ENCODE assay signal across 12 cellular contexts in genomic region chr22:43226368-43226979, GRCh38. TPM values are rescaled to one million over a fixed set of nuclear protein-coding genes. Genes with fewer than 3 reads are reported as not detected.
A peak's percentile ranks its signal among the peaks of the same experiment; 100 is the strongest.
DNase-seq lines count a peak whose midpoint lies in the region; ATAC-seq, FAIRE-seq and TF ChIP-seq lines count a peak whose summit lies in the region.
"Had no signal": no experiment of that assay in that cellular context is flagged by ENCODE, and none has a peak within 500 bp of the region (broad histone marks: within the 10 kb centered on the region; RNA-seq: fewer than 3 reads in every experiment).

No MANE protein-coding gene starts in this region.

- peaks cover 0 to 4% (median 3%) of the 10 kb centered on the region in 4 experiments; a peak in 2 of 7 replicates for H3K27me3 ChIP-seq in H1 (replicated peaks in 1 of 4; ENCODE audit: control insufficient read depth in 3 of 4, extremely low read depth in 1 of 4, insufficient read depth in 3 of 4, low read length in 3 of 4)
- no peaks in the 10 kb centered on the region for H3K27me3 ChIP-seq in PC-3 (ENCODE audit: low read length)

- H3K36me3 ChIP-seq in H1 (ENCODE audit: control insufficient read depth in 2 of 4, insufficient read depth in 4 of 4, low read length in 3 of 4) (no peaks in the 10 kb centered on the region), PC-3 (ENCODE audit: low read depth, low read length) (no peaks in the 10 kb centered on the region)

- H3K36me3 Mint-ChIP-seq in neural crest cell (ENCODE audit: low read depth), result no peaks in the 10 kb centered on the region

- no peak overlapping the region for H3K4ac ChIP-seq in H1 (replicated peaks; ENCODE audit: insufficient read length, low read depth, low read length)

- no peak overlapping the region for H4K5ac ChIP-seq in H1 (ENCODE audit: insufficient read length, low read depth, low read length)

- WGBS in H1 (ENCODE audit: extremely low coverage in 1 of 2, insufficient coverage in 1 of 2, insufficient read length in 1 of 2, insufficient replicate concordance in 2 of 2, low coverage in 1 of 2, low lambda C conversion rate in 2 of 2, missing lambda C conversion rate in 1 of 2), 2 experiments, result 23% methylated on average over 15 of the region's 18 CpGs; no CpG with 5 or more reads in 1 of the 2 experiments

- ATAC-seq in HG02981 (IDR thresholded peaks at IDR 0.05; ENCODE audit: unreplicated experiment) (no peak), PC-3 (no peak), omental fat pad (ENCODE audit: low FRiP score) (no peak)
- ATAC-seq: Right ventricle myocardium inferior had no signal

- H3K18ac ChIP-seq in H1 (ENCODE audit: extremely low read depth, low read length), result peak overlapping the region; percentile 87; the same call in 1 of the 2 replicates

- no peak overlapping the region for H3K56ac ChIP-seq in H1 (replicated peaks; ENCODE audit: insufficient read length, low read depth, low read length)

- CTCF ChIA-PET in H1 (lab: Charles Lee; ENCODE audit: partially characterized antibody) (interaction anchor here (0.9 to 26.8 kb wide), 10 partner anchors 12 to 120 kb away, joined by 3 to 388 read pairs (median 12); partner anchors contain the start of gene TTLL12), PC-3 (lab: Charles Lee) (no interaction called here)

- peak overlapping the region; percentile 68; the same call in 1 of the 2 replicates for H2BK12ac ChIP-seq in H1 (ENCODE audit: low read depth, low read length)

- peak overlapping the region; percentile 40 for H2BK5ac ChIP-seq in H1 (ENCODE audit: low read depth, low read length)

- H3K79me2 ChIP-seq in H1 (ENCODE audit: control insufficient read depth in 1 of 2, insufficient read depth in 2 of 2, low read length in 2 of 2), result no peaks in the 10 kb centered on the region
- no peaks in the 10 kb centered on the region for H3K79me2 ChIP-seq in PC-3 (ENCODE audit: low read length)

- no peaks in the 10 kb centered on the region for H3K9me2 ChIP-seq in PC-3 (replicated peaks; ENCODE audit: low read length)

- no peak overlapping the region for H2BK120ac ChIP-seq in H1 (replicated peaks; ENCODE audit: low read depth, low read length)

- no peaks in the 10 kb centered on the region for H3K27me3 Mint-ChIP-seq in neural crest cell (ENCODE audit: low read depth)

- POLR2A ChIA-PET in H1 (lab: Charles Lee; ENCODE audit: partially characterized antibody), result interaction anchor here (1.0 to 2.2 kb wide), 3 partner anchors 13 to 612 kb away, joined by 3 to 5 read pairs (median 4); partner anchors contain the start of gene POLDIP3
- POLR2A ChIA-PET in PC-3 (lab: Charles Lee; ENCODE audit: unreplicated experiment), result no interaction called here

- TF ChIP-seq CTCF in H1 (IDR thresholded peaks at IDR 0.05; ENCODE audit: control extremely low read depth in 1 of 3, insufficient read depth in 1 of 3, low read depth in 1 of 3, low read length in 3 of 3), result peak; percentile 28 to 53 (median 37)
- peak; percentile 32 for TF ChIP-seq CTCF in neural crest cell (conservative IDR thresholded peaks at IDR 0.05)
- no peak for TF ChIP-seq CTCF in PC-3 (conservative IDR thresholded peaks at IDR 0.05; ENCODE audit: low read depth, low read length)
- no peak for TF ChIP-seq CTCF in omental fat pad (IDR thresholded peaks at IDR 0.05)

- no peaks in the 10 kb centered on the region for H3K79me1 ChIP-seq in H1 (ENCODE audit: low read depth, low read length)

- FAIRE-seq in H1 (lab: Jason Lieb, UNC), result no peak

- H2AFZ ChIP-seq in H1 (ENCODE audit: low read length) (peak overlapping the region; percentile 44; the same call in 1 of the 2 replicates), PC-3 (ENCODE audit: low read length) (no peak overlapping the region)

- H3K4me3 Mint-ChIP-seq in neural crest cell, result no peak overlapping the region

- H3K23me2 ChIP-seq in H1 (ENCODE audit: low read depth, low read length), result no peaks in the 10 kb centered on the region; the same call in 1 of the 2 replicates

- peak overlapping the region; percentile 71 for H3K27ac Mint-ChIP-seq in neural crest cell (ENCODE audit: unreplicated experiment)

- H3K9ac ChIP-seq in H1 (replicated peaks in 1 of 4; ENCODE audit: extremely low read depth in 1 of 4, low read depth in 3 of 4, low read length in 3 of 4), result no peak overlapping the region
- H3K9ac ChIP-seq in PC-3 (ENCODE audit: low read length), result no peak overlapping the region

- H4K91ac ChIP-seq in H1 (replicated peaks; ENCODE audit: insufficient read length, low read length), result peak overlapping the region; percentile 63

- H3K9me3 ChIP-seq in H1 (ENCODE audit: insufficient read depth in 2 of 2, low read depth in 1 of 2, low read length in 1 of 2) (no peaks in the 10 kb centered on the region), PC-3 (ENCODE audit: low read length) (no peaks in the 10 kb centered on the region)

- no peaks in the 10 kb centered on the region for H3F3A ChIP-seq in PC-3 (ENCODE audit: low read length, unreplicated experiment)

- no peak for TF ChIP-seq EP300 in H1 (IDR thresholded peaks at IDR 0.05; ENCODE audit: borderline replicate concordance in 1 of 2, low read depth in 2 of 2, low read length in 2 of 2)

- no peaks in the 10 kb centered on the region for H3K9me3 Mint-ChIP-seq in neural crest cell

- H3K4me1 ChIP-seq in H1 (replicated peaks in 1 of 4; ENCODE audit: control insufficient read depth in 3 of 4, insufficient read depth in 4 of 4, low read length in 3 of 4) (peaks cover 0 to 19% (median 14%) of the 10 kb centered on the region in 4 experiments; a peak in 6 of 7 replicates), PC-3 (ENCODE audit: insufficient read depth, low read length) (no peaks in the 10 kb centered on the region)

- peaks cover 33% of the 10 kb centered on the region for H3K4me1 Mint-ChIP-seq in neural crest cell

- no peak for TF ChIP-seq POLR2A in H1 (IDR thresholded peaks at IDR 0.05; ENCODE audit: control extremely low read depth in 1 of 2, low read depth in 2 of 2, low read length in 2 of 2)

- intact Hi-C loops in PC-3 (cut with micrococcal nuclease), result no loop called here

- no peak overlapping the region for H2BK15ac ChIP-seq in H1 (ENCODE audit: low read length)

- DNase-seq in COLO829 (ENCODE audit: low spot score), result peak; percentile 45
- peak; percentile 1 for DNase-seq in NCI-H748 treated with DMSO at 0.1 percent for 48 hours (lab: John Stamatoyannopoulos, UW)
- peak; percentile 51 to 71 for DNase-seq in H1 (ENCODE audit: low read depth in 1 of 2, low spot score in 2 of 2)
- DNase-seq in neural crest cell (ENCODE audit: low read depth, low spot score), result peak; percentile 67
- no peak for DNase-seq in NK-92 treated with Interleukin-12 subunit alpha and Interleukin-12 subunit beta, amount 100 ng/mL, for 24 hours (lab: John Stamatoyannopoulos, UW)
- no peak for DNase-seq in PC-3
- no peak for DNase-seq in omental fat pad (ENCODE audit: low spot score)
- DNase-seq: activated effector memory CD4-positive, alpha-beta T cell treated with Interleukin-2 at 50 U/mL for 16 hours; cortex of kidney; NCI-H2029 had no signal

- no peak overlapping the region for H3K23ac ChIP-seq in H1 (ENCODE audit: insufficient read length)

- no TSS peak for BruUV-seq in PC-3 (replicated peaks; lab: Mats Ljungman, UMichigan)

- no peak overlapping the region for H3K14ac ChIP-seq in H1 (ENCODE audit: insufficient read length)

- H3K27ac ChIP-seq in H1 (ENCODE audit: low read depth, low read length) (no peak overlapping the region), PC-3 (ENCODE audit: low read length) (no peak overlapping the region)

- H2AK5ac ChIP-seq in H1 (ENCODE audit: low read depth, low read length), result peak overlapping the region; percentile 26; the same call in 1 of the 2 replicates

- H3K4me3 ChIP-seq in H1 (ENCODE audit: extremely low read depth in 1 of 4, insufficient read depth in 2 of 4, low read depth in 3 of 4, low read length in 4 of 4) (no peak overlapping the region; a peak in 1 of 8 replicates), PC-3 (ENCODE audit: low read length) (no peak overlapping the region)

- no peak overlapping the region for H2BK20ac ChIP-seq in H1 (ENCODE audit: low read length)

- H3K4me2 ChIP-seq in H1 (ENCODE audit: insufficient read depth in 1 of 2, low read depth in 2 of 2, low read length in 2 of 2) (peak overlapping the region; percentile 7 to 62; a peak in 3 of 4 replicates), PC-3 (ENCODE audit: low read length) (no peak overlapping the region)

- peak; percentile 13 to 39; a peak in 3 of 4 replicates for TF ChIP-seq RAD21 in H1 (IDR thresholded peaks at IDR 0.05 in 1 of 2, conservative IDR thresholded peaks at IDR 0.05 in 1 of 2; ENCODE audit: low read depth in 2 of 2, low read length in 2 of 2)

- H4K20me1 ChIP-seq in H1 (replicated peaks in 1 of 2; ENCODE audit: control insufficient read depth in 1 of 2, insufficient read depth in 2 of 2, low read length in 2 of 2), result no peaks in the 10 kb centered on the region
- no peaks in the 10 kb centered on the region for H4K20me1 ChIP-seq in PC-3 (ENCODE audit: low read length)

- H4K8ac ChIP-seq in H1 (ENCODE audit: extremely low read depth, insufficient read depth, low read length), result peak overlapping the region; percentile 73; the same call in 1 of the 2 replicates

TF ChIP-seq in H1, 55 proteins besides CTCF, POLR2A, EP300 and RAD21 (continues in another document):
- TF ChIP-seq SIN3A (conservative IDR thresholded peaks at IDR 0.05 in 1 of 2, IDR thresholded peaks at IDR 0.05 in 1 of 2; ENCODE audit: low read depth in 1 of 2, low read length in 2 of 2), result peak; percentile 59 to 75; a peak in 2 of 4 replicates
- TF ChIP-seq HDAC2 (IDR thresholded peaks at IDR 0.05; ENCODE audit: borderline replicate concordance in 1 of 2, low read depth in 2 of 2, low read length in 2 of 2), result no peak
- no peak for TF ChIP-seq CTBP2 (IDR thresholded peaks at IDR 0.05; ENCODE audit: borderline replicate concordance, insufficient read depth, insufficient read length, low read length)
- no peak for TF ChIP-seq SRF (IDR thresholded peaks at IDR 0.05; ENCODE audit: low read depth, low read length)
- TF ChIP-seq SAP30 (IDR thresholded peaks at IDR 0.05; ENCODE audit: insufficient read depth, insufficient replicate concordance, low read length), result no peak
- TF ChIP-seq CHD1 (IDR thresholded peaks at IDR 0.05; ENCODE audit: low read depth, low read length), result no peak
- no peak for TF ChIP-seq TAF1 (IDR thresholded peaks at IDR 0.05; ENCODE audit: low read depth, low read length)
- no peak for TF ChIP-seq ZNF274 (IDR thresholded peaks at IDR 0.05; ENCODE audit: borderline replicate concordance, extremely low read depth, low read length)

RNA-seq across cellular contexts. Expression of gene TTLL12, which starts 39.5 kb away (rescaled TPM):
- 124 and 125 TPM in 2 replicates for total RNA-seq in H1 (2021; fragmentation: NEBNext Ultra II Directional; extraction: Animal tissue kit (Norgen Biotek cat#: 25700))
- polyA plus RNA-seq in H1 (2011; rRNA removed), result 101 and 152 TPM in 2 replicates
- polyA plus RNA-seq in H1 (2011; cell fraction: cytosol; rRNA removed), result 63.8 TPM
- 119 TPM for polyA plus RNA-seq in H1 (2011; cell fraction: nucleus; rRNA removed)
- polyA plus RNA-seq in H1 (2012, experiment 1 of 2), result 78.9 to 105 TPM (median 98.6 TPM) in 4 replicates
- 117 TPM for polyA plus RNA-seq in H1 (2012, experiment 2 of 2)
- 71.1 TPM for polyA plus RNA-seq in H1 (2013, experiment 1 of 2)
- 74.2 TPM for polyA plus RNA-seq in H1 (2013, experiment 2 of 2)
- 50.6 and 56.1 TPM in 2 replicates for polyA minus RNA-seq in H1 (2011; rRNA and poly(A)+ RNA removed)
- 63.1 TPM for polyA minus RNA-seq in H1 (2011; cell fraction: cytosol; rRNA and poly(A)+ RNA removed)
- polyA minus RNA-seq in H1 (2011; cell fraction: nucleus; rRNA and poly(A)+ RNA removed), result 34.2 TPM
- total RNA-seq in neural crest cell (72.4 and 73.8 TPM in 2 replicates), PC-3 (2014; rRNA removed) (48.9 and 54.3 TPM in 2 replicates), omental fat pad (10 to 100 TPM; 31.5 to 39.0 (median 34.4) TPM)

Comparison
In these comparisons a context has a peak if more than half of its experiments do, and no peak if none do; other contexts are left out.
1. DNase-seq: peak in COLO829 (single experiment), NCI-H748 treated with DMSO at 0.1 percent for 48 hours (single experiment), H1 (2 of 2) and neural crest cell (single experiment); none in NK-92 treated with Interleukin-12 subunit alpha and Interleukin-12 subunit beta, amount 100 ng/mL, for 24 hours (single experiment), PC-3 (single experiment) and omental fat pad (single experiment).
2. CTCF ChIP-seq: peak in H1 (3 of 3) and neural crest cell (single experiment); none in PC-3 (single experiment) and omental fat pad (0 of 3).